In genomic region chr14:91873476-91874265, GRCh38 we compare ENCODE assay signal across 9 cellular contexts. TPM values are rescaled to one million over a fixed set of nuclear protein-coding genes. Genes with fewer than 3 reads are reported as not detected.
DNase-seq lines count a peak whose midpoint lies in the region; ATAC-seq and TF ChIP-seq lines count a peak whose summit lies in the region.
"Had no signal": no experiment of that assay in that cellular context is flagged by ENCODE, and none has a peak within 500 bp of the region (broad histone marks: within the 10 kb centered on the region; RNA-seq: fewer than 3 reads in every experiment).

No MANE protein-coding gene starts in this region.

- DNase-seq in GM19238 (ENCODE audit: insufficient read length, low spot score) (peak; percentile 61), chondrocyte (ENCODE audit: low spot score) (no peak), iPS-NIHi11 (ENCODE audit: low spot score) (no peak), omental fat pad (ENCODE audit: low spot score) (no peak), endothelial cell (ENCODE audit: low spot score) (no peak)
- DNase-seq in stimulated activated CD8-positive, alpha-beta memory T cell treated with anti-CD3 and anti-CD28 coated beads, Interleukin-7, amount 100 ng/mL, for 4 hours (ENCODE audit: low read depth in 2 of 2): peak; percentile 47 to 53

- H3K4me1 Mint-ChIP-seq in T-helper 1 cell treated with Interleukin-12 subunit alpha and Interleukin-12 subunit beta and Interleukin-4 antibody, amounts not matched to agents 30 μg/mL and 1 μg/mL, for 36 hours (ENCODE audit: low read depth): peaks cover 84% of the 10 kb centered on the region
- H3K4me1 Mint-ChIP-seq in chondrocyte (ENCODE audit: low read depth): peaks cover 50% of the 10 kb centered on the region
- peaks cover 20% of the 10 kb centered on the region for H3K4me1 Mint-ChIP-seq in endothelial cell (ENCODE audit: unreplicated experiment)
- H3K4me1 Mint-ChIP-seq: neural crest cell had no signal

- H3K27me3 Mint-ChIP-seq in T-helper 1 cell treated with Interleukin-12 subunit alpha and Interleukin-12 subunit beta and Interleukin-4 antibody, amounts not matched to agents 30 μg/mL and 1 μg/mL, for 36 hours (ENCODE audit: low read depth): no peaks in the 10 kb centered on the region
- H3K27me3 Mint-ChIP-seq in chondrocyte (ENCODE audit: low read depth): no peaks in the 10 kb centered on the region
- H3K27me3 Mint-ChIP-seq in endothelial cell (ENCODE audit: unreplicated experiment): no peaks in the 10 kb centered on the region

- TF ChIP-seq CTCF in chondrocyte (IDR thresholded peaks at IDR 0.05) (no peak), omental fat pad (IDR thresholded peaks at IDR 0.05) (no peak), endothelial cell (IDR thresholded peaks at IDR 0.05; ENCODE audit: unreplicated experiment) (no peak)

- H3K36me3 Mint-ChIP-seq in T-helper 1 cell treated with Interleukin-12 subunit alpha and Interleukin-12 subunit beta and Interleukin-4 antibody, amounts not matched to agents 30 μg/mL and 1 μg/mL, for 36 hours (ENCODE audit: low read depth): peaks cover 5% of the 10 kb centered on the region
- peaks cover 83% of the 10 kb centered on the region for H3K36me3 Mint-ChIP-seq in chondrocyte (ENCODE audit: low read depth)
- H3K36me3 Mint-ChIP-seq in endothelial cell (ENCODE audit: low read depth, unreplicated experiment): no peaks in the 10 kb centered on the region

- peak overlapping the region; percentile 97 for H3K27ac Mint-ChIP-seq in T-helper 1 cell treated with Interleukin-12 subunit alpha and Interleukin-12 subunit beta and Interleukin-4 antibody, amounts not matched to agents 30 μg/mL and 1 μg/mL, for 36 hours
- H3K27ac Mint-ChIP-seq in chondrocyte (ENCODE audit: unreplicated experiment) (peak overlapping the region; percentile 69), endothelial cell (ENCODE audit: unreplicated experiment) (no peak overlapping the region)

- ATAC-seq in HG03025 (IDR thresholded peaks at IDR 0.05; ENCODE audit: low FRiP score, unreplicated experiment) (peak; percentile 92), omental fat pad (ENCODE audit: low FRiP score) (no peak)

- H3K4me3 Mint-ChIP-seq in T-helper 1 cell treated with Interleukin-12 subunit alpha and Interleukin-12 subunit beta and Interleukin-4 antibody, amounts not matched to agents 30 μg/mL and 1 μg/mL, for 36 hours: peak overlapping the region; percentile 79
- H3K4me3 Mint-ChIP-seq in chondrocyte (ENCODE audit: unreplicated experiment) (no peak overlapping the region), endothelial cell (ENCODE audit: unreplicated experiment) (no peak overlapping the region)
- H3K4me3 Mint-ChIP-seq: neural crest cell had no signal

- H3K9me3 Mint-ChIP-seq in T-helper 1 cell treated with Interleukin-12 subunit alpha and Interleukin-12 subunit beta and Interleukin-4 antibody, amounts not matched to agents 30 μg/mL and 1 μg/mL, for 36 hours: no peaks in the 10 kb centered on the region
- H3K9me3 Mint-ChIP-seq in chondrocyte (ENCODE audit: low read depth): no peaks in the 10 kb centered on the region
- no peaks in the 10 kb centered on the region for H3K9me3 Mint-ChIP-seq in endothelial cell (ENCODE audit: unreplicated experiment)
- H3K9me3 Mint-ChIP-seq: neural crest cell had no signal

RNA-seq across cellular contexts. Expression of gene TC2N, which starts 6.3 kb away (rescaled TPM):
- total RNA-seq in chondrocyte: 9.1 to 14.4 TPM (median 11.2 TPM) in 3 replicates
- 100 to 1,000 TPM in 1 of 4 donors, 10 to 100 TPM in 3; 26.8 to 106 (median 49.3) TPM for total RNA-seq in omental fat pad
- 1.4 TPM for total RNA-seq in endothelial cell (ENCODE audit: unreplicated experiment)
- total RNA-seq: neural crest cell had no signal

Comparison
In these comparisons a context has a peak if more than half of its experiments do, and no peak if none do; other contexts are left out.
1. DNase-seq: peak in GM19238 (single experiment) and stimulated activated CD8-positive, alpha-beta memory T cell treated with anti-CD3 and anti-CD28 coated beads, Interleukin-7, amount 100 ng/mL, for 4 hours (2 of 2); none in chondrocyte (single experiment), iPS-NIHi11 (single experiment), omental fat pad (single experiment) and endothelial cell (single experiment).